In genomic region chr12:58387199-58387598, GRCh38 we compare ENCODE assay signal across 19 cellular contexts.
DNase-seq lines count a peak whose midpoint lies in the region; ATAC-seq and TF ChIP-seq lines count a peak whose summit lies in the region.
"Had no signal": no experiment of that assay in that cellular context is flagged by ENCODE, and none has a peak within 500 bp of the region (broad histone marks: within the 10 kb centered on the region; RNA-seq: fewer than 3 reads in every experiment).

No MANE protein-coding gene starts in this region.

- no peak for TF ChIP-seq POLR2A in IMR-90 (IDR thresholded peaks at IDR 0.05; ENCODE audit: low read depth, low read length)

- H4K8ac ChIP-seq in IMR-90 (ENCODE audit: low read depth in 2 of 2, low read length in 2 of 2): peak overlapping the region in 1 of 2 experiments; percentile 47; a peak in 3 of 4 replicates

- TF ChIP-seq RAD21 in IMR-90 (IDR thresholded peaks at IDR 0.05; ENCODE audit: low read length): no peak

- no peak overlapping the region for H3K56ac ChIP-seq in IMR-90 (ENCODE audit: extremely low read depth, insufficient read depth, low read length)

- H3K9me3 ChIP-seq in IMR-90 (ENCODE audit: control insufficient read depth, insufficient read depth, low read length) (no peaks in the 10 kb centered on the region), right atrium auricular region (no peaks in the 10 kb centered on the region), hepatocyte (ENCODE audit: low read depth) (no peaks in the 10 kb centered on the region)
- H3K9me3 ChIP-seq: left lung had no signal

- H3K4ac ChIP-seq in IMR-90 (ENCODE audit: low read depth, low read length): no peak overlapping the region

- no peaks in the 10 kb centered on the region for H3K9me2 ChIP-seq in hepatocyte (replicated peaks; ENCODE audit: insufficient read depth)

- peak overlapping the region; percentile 29 for H2BK5ac ChIP-seq in IMR-90 (ENCODE audit: low read depth, low read length, poor library complexity, severe bottlenecking)

- H3K27ac ChIP-seq in IMR-90 (ENCODE audit: insufficient read depth, low read length) (no peak overlapping the region), right atrium auricular region (no peak overlapping the region), hepatocyte (no peak overlapping the region)
- H3K27ac ChIP-seq: left lung, parathyroid adenoma, VCaP had no signal

- peak overlapping the region; percentile 10; the same call in 1 of the 2 replicates for H2BK20ac ChIP-seq in IMR-90 (ENCODE audit: low read depth, low read length)

- no peak overlapping the region for H2AFZ ChIP-seq in IMR-90 (replicated peaks; ENCODE audit: low read length, poor library complexity)
- no peak overlapping the region for H2AFZ ChIP-seq in hepatocyte
- H2AFZ ChIP-seq: parathyroid adenoma had no signal

- intact Hi-C loops in IMR-90 (cut with micrococcal nuclease): no loop called here

- H3K4me1 ChIP-seq in IMR-90 (ENCODE audit: control insufficient read depth, insufficient read depth, low read length) (peaks cover 7% of the 10 kb centered on the region; the same call in 1 of the 2 replicates), right atrium auricular region (no peaks in the 10 kb centered on the region), hepatocyte (ENCODE audit: insufficient read depth) (peaks cover 3% of the 10 kb centered on the region)
- H3K4me1 ChIP-seq: left lung, parathyroid adenoma had no signal

- TF ChIP-seq CTCF in AG10803 (conservative IDR thresholded peaks at IDR 0.05; ENCODE audit: low read length) (no peak), IMR-90 (conservative IDR thresholded peaks at IDR 0.05; ENCODE audit: low read depth, low read length) (no peak), right atrium auricular region (IDR thresholded peaks at IDR 0.05) (no peak), GM20000 (IDR thresholded peaks at IDR 0.05; ENCODE audit: extremely low read depth, missing control alignments) (no peak), hepatocyte (IDR thresholded peaks at IDR 0.05; ENCODE audit: poor library complexity) (no peak)

- 0 out of 2 replicates have a peak overlapping the region, but pooled peaks have one; percentile 7 for H3K14ac ChIP-seq in IMR-90 (replicated peaks; ENCODE audit: low read depth, low read length)

- H3K4me2 ChIP-seq in IMR-90 (ENCODE audit: low read depth, low read length) (peak overlapping the region; percentile 61; the same call in 1 of the 2 replicates), hepatocyte (no peak overlapping the region)

- H3K9ac ChIP-seq in IMR-90 (ENCODE audit: low read depth, low read length): no peak overlapping the region
- H3K9ac ChIP-seq: parathyroid adenoma had no signal

- CTCF ChIA-PET in IMR-90 (lab: Yijun Ruan, JAX): no interaction called here

- H4K20me1 ChIP-seq in IMR-90 (ENCODE audit: insufficient read depth, low read length) (no peaks in the 10 kb centered on the region), hepatocyte (ENCODE audit: insufficient read depth, poor library complexity, severe bottlenecking) (no peaks in the 10 kb centered on the region)

- no peaks in the 10 kb centered on the region for H3K79me1 ChIP-seq in IMR-90 (ENCODE audit: low read depth in 1 of 2, low read length in 2 of 2)

- no CpG with 5 or more reads among the region's 2 CpGs for WGBS in IMR-90 (ENCODE audit: extremely low coverage in 2 of 2, insufficient read length in 1 of 2), 2 experiments
- WGBS in hepatocyte (ENCODE audit: low lambda C conversion rate, missing lambda C conversion rate): 47% methylated on average over 2 of the region's 2 CpGs

- no peak overlapping the region for H3K23ac ChIP-seq in IMR-90 (ENCODE audit: low read depth, low read length)

- H3K18ac ChIP-seq in IMR-90 (ENCODE audit: low read depth, low read length): peak overlapping the region; percentile 75; the same call in 1 of the 2 replicates

- DNase-seq in AG10803 (ENCODE audit: low read depth): peak; percentile 67
- peak; percentile 72 for DNase-seq in IMR-90
- DNase-seq in astrocyte of the hippocampus (ENCODE audit: low read depth, low spot score): peak; percentile 87
- DNase-seq in iris pigment epithelial cell (ENCODE audit: low read depth): peak; percentile 61
- DNase-seq in right atrium auricular region (ENCODE audit: low spot score): no peak
- DNase-seq in GM20000 (ENCODE audit: low spot score): no peak
- DNase-seq in hepatocyte (ENCODE audit: low spot score): no peak
- DNase-seq: activated CD8-positive, alpha-beta T cell treated with anti-CD3 and anti-CD28 coated beads, Interleukin-2, amount 10 ng/mL, durations not matched to agents 7 days and 5 days; amniotic stem cell; cortex of kidney; Karpas-422; left lung; NCI-H146; NCI-H446; stimulated activated naive CD8-positive, alpha-beta T cell treated with anti-CD3 and anti-CD28 coated beads, Interleukin-15, Interleukin-2, amounts not matched to agents 100 U/mL and 50 U/mL, for 24 hours had no signal

- in situ Hi-C loops in IMR-90 (cut with MboI; ENCODE audit: low sequenced_read_pairs): no loop called here

- no peak overlapping the region for H4K91ac ChIP-seq in IMR-90 (ENCODE audit: insufficient read depth, low read depth, low read length)

- dilution Hi-C loops in IMR-90 (cut with HindIII; ENCODE audit: low sequenced_read_pairs, unreplicated experiment): no loop called here

- H3K27me3 ChIP-seq in IMR-90 (ENCODE audit: control insufficient read depth, insufficient read depth, low read length) (no peaks in the 10 kb centered on the region), right atrium auricular region (no peaks in the 10 kb centered on the region), hepatocyte (no peaks in the 10 kb centered on the region)
- H3K27me3 ChIP-seq: left lung had no signal

- no TSS peak for BruUV-seq in IMR-90 (replicated peaks; lab: Mats Ljungman, UMichigan)

- H2BK15ac ChIP-seq in IMR-90 (ENCODE audit: low read depth, low read length): no peak overlapping the region

- POLR2A ChIA-PET in IMR-90 (lab: Charles Lee; ENCODE audit: unreplicated experiment): no interaction called here

- ATAC-seq in IMR-90 (ENCODE audit: low read depth): peak; percentile 61
- no peak for ATAC-seq in HG02588 (IDR thresholded peaks at IDR 0.05; ENCODE audit: unreplicated experiment)
- ATAC-seq: activated CD8-positive, alpha-beta T cell treated with anti-CD3 and anti-CD28 coated beads, Interleukin-2, amount 10 ng/mL, durations not matched to agents 7 days and 5 days; esophagus mucosa; left lung; stimulated activated naive CD8-positive, alpha-beta T cell treated with anti-CD3 and anti-CD28 coated beads, Interleukin-15, Interleukin-2, amounts not matched to agents 100 U/mL and 50 U/mL, for 24 hours had no signal

- H3K79me2 ChIP-seq in hepatocyte: no peaks in the 10 kb centered on the region
- H3K79me2 ChIP-seq: parathyroid adenoma had no signal

- no peak overlapping the region for H2AK9ac ChIP-seq in IMR-90 (replicated peaks; ENCODE audit: low read depth, low read length, poor library complexity)

- H3K4me3 ChIP-seq in AG10803 (ENCODE audit: low read length) (no peak overlapping the region), IMR-90 (ENCODE audit: insufficient read depth, low read depth, low read length) (no peak overlapping the region), right atrium auricular region (no peak overlapping the region), hepatocyte (no peak overlapping the region)
- H3K4me3 ChIP-seq: left lung had no signal

- no peaks in the 10 kb centered on the region for H3K9me1 ChIP-seq in IMR-90 (ENCODE audit: insufficient read depth, low read length)

- peak overlapping the region; percentile 16; the same call in 1 of the 2 replicates for H2BK120ac ChIP-seq in IMR-90 (ENCODE audit: low read depth, low read length)

- H2AK5ac ChIP-seq in IMR-90 (ENCODE audit: low read depth, low read length): no peak overlapping the region

- H4K5ac ChIP-seq in IMR-90 (ENCODE audit: low read depth, low read length): no peak overlapping the region; the same call in 1 of the 2 replicates

- H3K36me3 ChIP-seq in IMR-90 (ENCODE audit: control insufficient read depth, insufficient read depth, low read length) (no peaks in the 10 kb centered on the region), right atrium auricular region (no peaks in the 10 kb centered on the region), hepatocyte (replicated peaks; ENCODE audit: insufficient read depth, low read depth) (no peaks in the 10 kb centered on the region)
- H3K36me3 ChIP-seq: left lung had no signal

TF ChIP-seq in IMR-90, 13 proteins besides CTCF, POLR2A, EP300 and RAD21 (continues in another document):
- no peak for TF ChIP-seq RFX5 (IDR thresholded peaks at IDR 0.05; ENCODE audit: low read depth, low read length)
- TF ChIP-seq CHD1 (IDR thresholded peaks at IDR 0.05; ENCODE audit: low read depth, low read length): no peak
- TF ChIP-seq CEBPB (IDR thresholded peaks at IDR 0.05; ENCODE audit: low read depth, low read length): no peak
- TF ChIP-seq FOS (IDR thresholded peaks at IDR 0.05; ENCODE audit: low read depth, low read length): no peak
- no peak for TF ChIP-seq SMC3 (IDR thresholded peaks at IDR 0.05; ENCODE audit: low read depth, low read length)
- TF ChIP-seq ELK1 (IDR thresholded peaks at IDR 0.05; ENCODE audit: borderline replicate concordance, low read depth, low read length): no peak
- no peak for TF ChIP-seq BHLHE40 (IDR thresholded peaks at IDR 0.05; ENCODE audit: low read depth, low read length)
- TF ChIP-seq MXI1 (IDR thresholded peaks at IDR 0.05; ENCODE audit: borderline replicate concordance, low read depth, low read length): no peak
- no peak for TF ChIP-seq RCOR1 (IDR thresholded peaks at IDR 0.05; ENCODE audit: insufficient replicate concordance, low read length)
- TF ChIP-seq MAFK (IDR thresholded peaks at IDR 0.05; ENCODE audit: low read depth, low read length): no peak
- no peak for TF ChIP-seq MAZ (IDR thresholded peaks at IDR 0.05; ENCODE audit: borderline replicate concordance, low read depth, low read length)
- no peak for TF ChIP-seq NFE2L2 (IDR thresholded peaks at IDR 0.05; ENCODE audit: low read depth, low read length)

Comparison
In these comparisons a context has a peak if more than half of its experiments do, and no peak if none do; other contexts are left out.
1. DNase-seq: peak in AG10803 (single experiment), IMR-90 (single experiment), astrocyte of the hippocampus (single experiment) and iris pigment epithelial cell (single experiment); none in right atrium auricular region (single experiment), GM20000 (single experiment) and hepatocyte (single experiment).